ENCODE assay signal across 11 cellular contexts in genomic region chr16:29192329-29193247, GRCh38.
DNase-seq lines count a peak whose midpoint lies in the region; ATAC-seq and TF ChIP-seq lines count a peak whose summit lies in the region.
"Had no signal": no experiment of that assay in that cellular context is flagged by ENCODE, and none has a peak within 500 bp of the region (broad histone marks: within the 10 kb centered on the region; RNA-seq: fewer than 3 reads in every experiment).

No MANE protein-coding gene starts in this region.

- TF ChIP-seq POLR2A in heart left ventricle (IDR thresholded peaks at IDR 0.05): no peak

- no peaks in the 10 kb centered on the region for H3K27me3 ChIP-seq in heart left ventricle
- H3K27me3 ChIP-seq in right cardiac atrium (ENCODE audit: control insufficient read depth, insufficient read depth): no peaks in the 10 kb centered on the region
- H3K27me3 ChIP-seq in aorta (ENCODE audit: control insufficient read depth in 1 of 2, insufficient read depth in 2 of 2, low read length in 1 of 2): no peaks in the 10 kb centered on the region

- H3K4me1 ChIP-seq in heart left ventricle (peaks cover 0 to 8% (median 0%) of the 10 kb centered on the region in 12 donors), OCI-LY7 (ENCODE audit: insufficient read depth, low read length, poor library complexity, severe bottlenecking) (no peaks in the 10 kb centered on the region), right cardiac atrium (ENCODE audit: control insufficient read depth, insufficient read depth, low read length) (no peaks in the 10 kb centered on the region), aorta (ENCODE audit: control insufficient read depth in 1 of 2, insufficient read depth in 2 of 2, low read length in 2 of 2) (no peaks in the 10 kb centered on the region)

- CTCF ChIA-PET in OCI-LY7 (lab: Charles Lee; ENCODE audit: unreplicated experiment): no interaction called here

- H3K79me2 ChIP-seq in OCI-LY7 (ENCODE audit: insufficient read depth, low read depth, low read length): no peaks in the 10 kb centered on the region

- no peak overlapping the region for H3K4me3 ChIP-seq in heart left ventricle
- H3K4me3 ChIP-seq in OCI-LY7 (ENCODE audit: low read depth, low read length, poor library complexity, severe bottlenecking): no peak overlapping the region
- no peak overlapping the region for H3K4me3 ChIP-seq in right cardiac atrium (ENCODE audit: low read length)
- H3K4me3 ChIP-seq in aorta (ENCODE audit: low read length in 2 of 2): no peak overlapping the region

- no peak overlapping the region for H3K4me2 ChIP-seq in OCI-LY7 (ENCODE audit: low read length)

- ATAC-seq in heart left ventricle (peak in 1 of 4 donors; percentile 29), Right ventricle myocardium inferior (no peak), right cardiac atrium (peak in 1 of 2 donors; percentile 15), aorta (ENCODE audit: low FRiP score) (peak; percentile 6), HG03175 (IDR thresholded peaks at IDR 0.05; ENCODE audit: unreplicated experiment) (no peak)

- no peaks in the 10 kb centered on the region for H4K20me1 ChIP-seq in OCI-LY7 (ENCODE audit: insufficient read depth, low read length)

- no peaks in the 10 kb centered on the region for H3K9me3 ChIP-seq in heart left ventricle
- no peaks in the 10 kb centered on the region for H3K9me3 ChIP-seq in OCI-LY7 (ENCODE audit: low read length)
- no peaks in the 10 kb centered on the region for H3K9me3 ChIP-seq in right cardiac atrium (ENCODE audit: control insufficient read depth, low read length)
- no peaks in the 10 kb centered on the region for H3K9me3 ChIP-seq in aorta (ENCODE audit: control insufficient read depth, low read length)

- 91 to 96% (median 92%) methylated on average over 11 to 17 of the region's 17 CpGs for WGBS in heart left ventricle, 4 donors
- WGBS in right cardiac atrium: 93% methylated on average over 17 of the region's 17 CpGs
- 91 to 92% methylated on average over 15 to 17 of the region's 17 CpGs for WGBS in aorta, 2 donors

- BruUV-seq in OCI-LY7 (replicated peaks; lab: Mats Ljungman, UMichigan): no TSS peak

- H3K36me3 ChIP-seq in heart left ventricle (no peaks in the 10 kb centered on the region), OCI-LY7 (ENCODE audit: insufficient read depth, low read length) (no peaks in the 10 kb centered on the region), aorta (ENCODE audit: control insufficient read depth in 1 of 2, insufficient read depth in 2 of 2, low read length in 1 of 2) (no peaks in the 10 kb centered on the region)

- TF ChIP-seq CTCF in heart left ventricle (IDR thresholded peaks at IDR 0.05) (peak in 2 of 12 donors; percentile 6 to 7), OCI-LY7 (conservative IDR thresholded peaks at IDR 0.05; ENCODE audit: low read length) (peak; percentile 50; the same call in 1 of the 2 replicates)

- no peak overlapping the region for H3K27ac ChIP-seq in heart left ventricle
- no peak overlapping the region for H3K27ac ChIP-seq in OCI-LY7 (ENCODE audit: low read depth, low read length, poor library complexity, severe bottlenecking)
- no peak overlapping the region for H3K27ac ChIP-seq in right cardiac atrium (ENCODE audit: low read length)
- no peak overlapping the region for H3K27ac ChIP-seq in aorta (ENCODE audit: low read depth in 1 of 2, low read length in 2 of 2)

- POLR2A ChIA-PET in OCI-LY7 (lab: Charles Lee): no interaction called here

- intact Hi-C loops in heart left ventricle (cut with DNase I) (no loop called here), Right ventricle myocardium inferior (cut with DNase I) (no loop called here), OCI-LY7 (cut with micrococcal nuclease; ENCODE audit: unreplicated experiment) (no loop called here), right cardiac atrium (cut with DNase I) (no loop called here), aorta (cut with DNase I) (no loop called here)

- no peak overlapping the region for H2AFZ ChIP-seq in OCI-LY7 (ENCODE audit: low read length)

- H3K9me2 ChIP-seq in OCI-LY7 (ENCODE audit: insufficient read depth, low read length): no peaks in the 10 kb centered on the region

- DNase-seq in heart left ventricle (peak in 3 of 5 donors; percentile 16 to 46 (median 22)), Right ventricle myocardium inferior (ENCODE audit: missing footprints) (no peak), OCI-LY7 (ENCODE audit: low spot score) (peak; percentile 22), right cardiac atrium (peak in 2 of 3 donors; percentile 41 to 46), aorta (peak in 1 of 2 donors; percentile 71), NCI-H2029 treated with DMSO at 0.1 percent for 48 hours (lab: John Stamatoyannopoulos, UW) (no peak), SW480 (ENCODE audit: low spot score) (no peak)
- DNase-seq: COR-L47; NCI-H1417 treated with DMSO at 0.1 percent for 48 hours; stimulated activated CD4-positive, alpha-beta T cell treated with anti-CD3 and anti-CD28 coated beads, Interleukin-2, amount 100 ng/mL, for 48 hours had no signal

Comparison
In these comparisons a context has a peak if more than half of its experiments do, and no peak if none do; other contexts are left out.
1. DNase-seq: peak in heart left ventricle (3 of 5), OCI-LY7 (single experiment) and right cardiac atrium (2 of 3); none in Right ventricle myocardium inferior (single experiment), NCI-H2029 treated with DMSO at 0.1 percent for 48 hours (single experiment) and SW480 (single experiment).